8 cellular contexts compared by ENCODE assay signal in genomic region chr11:8328848-8329330, GRCh38.
A peak's percentile ranks its signal among the peaks of the same experiment; 100 is the strongest.
DNase-seq lines count a peak whose midpoint lies in the region; ATAC-seq, FAIRE-seq and TF ChIP-seq lines count a peak whose summit lies in the region.

No MANE protein-coding gene starts in this region.

- no peak for TF ChIP-seq POLR2A in endothelial cell of umbilical vein (IDR thresholded peaks at IDR 0.05; ENCODE audit: low read depth, low read length)

- H3K36me3 ChIP-seq in endothelial cell of umbilical vein (ENCODE audit: control insufficient read depth in 2 of 2, extremely low read depth in 1 of 2, insufficient read depth in 2 of 2, low read length in 2 of 2) = no peaks in the 10 kb centered on the region

- TF ChIP-seq CTCF in C4-2B (conservative IDR thresholded peaks at IDR 0.05) (peak; percentile 97), endothelial cell of umbilical vein (IDR thresholded peaks at IDR 0.05; ENCODE audit: extremely low read depth in 1 of 2, insufficient read depth in 1 of 2, low read depth in 1 of 2, low read length in 2 of 2) (peak; percentile 84 to 94)

- H3K27ac ChIP-seq in C4-2B = no peak overlapping the region
- no peak overlapping the region for H3K27ac ChIP-seq in endothelial cell of umbilical vein (ENCODE audit: insufficient read depth, low read depth, low read length)

- no TSS peak for BruUV-seq in endothelial cell of umbilical vein (replicated peaks; lab: Mats Ljungman, UMichigan)

- intact Hi-C loops in endothelial cell of umbilical vein (cut with micrococcal nuclease) = loop anchor here (2.0 kb wide), 1 partner anchor 64 kb away; no protein-coding TSS in a partner anchor

- FAIRE-seq in endothelial cell of umbilical vein (lab: Jason Lieb, UNC) = peak; percentile 70

- dilution Hi-C loops in endothelial cell of umbilical vein (cut with MboI; ENCODE audit: extremely low pct_ligation_motif_present, low sequenced_read_pairs) = no loop called here

- H3K4me2 ChIP-seq in endothelial cell of umbilical vein (ENCODE audit: insufficient read depth, low read length) = no peak overlapping the region

- H2AFZ ChIP-seq in endothelial cell of umbilical vein (ENCODE audit: low read depth, low read length) = peak overlapping the region; percentile 46

- H3K9me1 ChIP-seq in endothelial cell of umbilical vein (replicated peaks; ENCODE audit: control insufficient read depth, extremely low read depth, insufficient read depth, low read length) = no peaks in the 10 kb centered on the region

- no peaks in the 10 kb centered on the region for H4K20me1 ChIP-seq in endothelial cell of umbilical vein (replicated peaks; ENCODE audit: control insufficient read depth, extremely low read depth, insufficient read depth, low read length)

- H3K9me3 ChIP-seq in endothelial cell of umbilical vein (replicated peaks; ENCODE audit: control insufficient read depth, insufficient read depth, low read length) = no peaks in the 10 kb centered on the region

- no peak overlapping the region for H3K9ac ChIP-seq in endothelial cell of umbilical vein (replicated peaks; ENCODE audit: extremely low read depth, insufficient read depth, low read length)

- DNase-seq in NCI-H526 treated with DMSO at 0.1 percent for 48 hours (lab: John Stamatoyannopoulos, UW) (peak; percentile 63), endothelial cell of umbilical vein (ENCODE audit: low read depth, low spot score) (peak; percentile 67), midbrain (lab: John Stamatoyannopoulos, UW) (peak; percentile 73)
- DNase-seq in activated CD4-positive, alpha-beta T cell treated with anti-CD3 and anti-CD28 coated beads, Interleukin-2, amount 50 U/mL, for 48 hours = peak; percentile 81 to 86
- DNase-seq in stimulated activated CD8-positive, alpha-beta memory T cell treated with anti-CD3 and anti-CD28 coated beads, Interleukin-4, amount 100 ng/mL, for 48 hours = peak; percentile 89

- no peaks in the 10 kb centered on the region for H3K27me3 ChIP-seq in endothelial cell of umbilical vein (ENCODE audit: control insufficient read depth in 2 of 2, insufficient read depth in 2 of 2, low read length in 2 of 2)

- ATAC-seq in GM19438 (IDR thresholded peaks at IDR 0.05; ENCODE audit: low read depth, unreplicated experiment) = peak; percentile 73
- peak; percentile 48 for ATAC-seq in HG03521 (IDR thresholded peaks at IDR 0.05; ENCODE audit: unreplicated experiment)

- POLR2A ChIA-PET in endothelial cell of umbilical vein (lab: Charles Lee) = no interaction called here

- peaks cover 3% of the 10 kb centered on the region for H3K4me1 ChIP-seq in endothelial cell of umbilical vein (ENCODE audit: control insufficient read depth, extremely low read depth, insufficient read depth, low read length)

- H3K4me3 ChIP-seq in endothelial cell of umbilical vein (replicated peaks in 1 of 3; ENCODE audit: insufficient read depth in 1 of 3, low read depth in 1 of 3, low read length in 3 of 3) = no peak overlapping the region

- CTCF ChIA-PET in endothelial cell of umbilical vein (lab: Charles Lee) = interaction anchor here (1.0 to 1.6 kb wide), 3 partner anchors 9 to 25 kb away, joined by 3 to 4 read pairs (median 3); no protein-coding TSS in a partner anchor

- H3K79me2 ChIP-seq in endothelial cell of umbilical vein (ENCODE audit: control insufficient read depth, insufficient read depth, low read length) = no peaks in the 10 kb centered on the region

TF ChIP-seq in endothelial cell of umbilical vein, 7 proteins besides CTCF, POLR2A, EP300 and RAD21:
- no peak for TF ChIP-seq GATA2 (IDR thresholded peaks at IDR 0.05; ENCODE audit: insufficient read depth, insufficient read length, low read depth, low read length)
- no peak for TF ChIP-seq MYC (IDR thresholded peaks at IDR 0.05; ENCODE audit: low read depth, low read length)
- TF ChIP-seq FOS (IDR thresholded peaks at IDR 0.05; ENCODE audit: borderline replicate concordance, insufficient read depth, low read length) = peak; percentile 88
- TF ChIP-seq POLR2AphosphoS5 (IDR thresholded peaks at IDR 0.05; ENCODE audit: insufficient read depth, low read depth, low read length) = peak; percentile 26
- TF ChIP-seq JUN (IDR thresholded peaks at IDR 0.05; ENCODE audit: borderline replicate concordance, insufficient read depth, insufficient read length, low read depth) = peak; percentile 64
